Comparison of ENCODE assay signal across 9 cellular contexts in the genomic region with DNA sequence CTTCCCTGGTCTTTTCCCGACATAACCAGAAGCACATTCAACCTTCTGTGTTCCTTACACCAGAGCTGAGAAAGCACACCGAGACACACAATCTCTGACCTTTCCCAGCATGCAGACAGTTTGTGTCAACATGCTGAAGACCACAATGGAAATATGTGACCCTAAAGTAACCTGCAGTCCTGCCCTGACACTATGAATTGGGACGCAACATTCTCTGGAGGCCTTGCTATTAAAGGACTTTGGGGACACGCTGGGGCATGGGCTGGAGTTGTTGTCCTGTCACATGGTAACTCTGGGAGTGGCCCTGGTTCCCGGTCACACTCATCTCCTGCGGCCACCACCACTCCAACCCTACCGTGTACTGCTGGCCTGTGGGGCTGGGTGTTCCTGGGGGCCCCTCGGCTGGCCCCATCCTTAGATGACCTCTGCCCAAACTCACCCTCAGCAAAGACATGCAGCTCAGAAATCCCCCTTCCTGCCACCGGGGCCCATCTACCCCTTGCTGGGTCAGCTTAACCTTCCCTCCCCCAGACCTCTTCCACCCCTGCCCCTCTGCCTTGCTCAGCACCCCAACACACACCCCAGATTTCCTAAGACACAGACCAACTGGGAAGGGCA. TPM values are rescaled to one million over a fixed set of nuclear protein-coding genes. Genes with fewer than 3 reads are reported as not detected.
A peak's percentile ranks its signal among the peaks of the same experiment; 100 is the strongest.
DNase-seq lines count a peak whose midpoint lies in the region; ATAC-seq and TF ChIP-seq lines count a peak whose summit lies in the region.
"Not testable (repeated sequence)": the region's sequence is repeated elsewhere in the genome, so short reads cannot be mapped to it uniquely, and the experiment has no call there.
"Had no signal": no experiment of that assay in that cellular context is flagged by ENCODE, and none has a peak within 500 bp of the region (broad histone marks: within the 10 kb centered on the region; RNA-seq: fewer than 3 reads in every experiment).

No MANE protein-coding gene starts in this region.

- not testable (repeated sequence) for H3K4me2 ChIP-seq in neural progenitor cell

- not testable (repeated sequence) for H3K36me3 ChIP-seq in neural progenitor cell

- not testable (repeated sequence) for H3K4me3 Mint-ChIP-seq in WTC11; activated naive CD4-positive, alpha-beta T cell treated with anti-CD3 and anti-CD28 coated beads, Interleukin-2, amount 50 U/mL, for 24 hours; brain; glutamatergic neuron (ENCODE audit: unreplicated experiment)
- H3K4me3 Mint-ChIP-seq in neural progenitor cell = peak overlapping the region; percentile 21

- peaks cover 19% of the 10 kb centered on the region for H3K4me1 ChIP-seq in neural progenitor cell

- peaks cover 21% of the 10 kb centered on the region for H3F3A ChIP-seq in neural progenitor cell (ENCODE audit: low read depth)

- CTCF ChIA-PET in WTC11 (lab: Charles Lee) = not testable (repeated sequence)

- DNase-seq in EH (ENCODE audit: low read depth) = peak; percentile 23
- DNase-seq in WTC11 (ENCODE audit: low spot score); glutamatergic neuron; neural progenitor cell (ENCODE audit: low spot score): not testable (repeated sequence)
- peak; percentile 26 for DNase-seq in left kidney (ENCODE audit: low read depth, low spot score)
- DNase-seq in smooth muscle cell of the brain vasculature (ENCODE audit: low read depth, low spot score) = peak; percentile 10

- H3K4me1 Mint-ChIP-seq in WTC11 = peaks cover 57% of the 10 kb centered on the region
- peaks cover 22% of the 10 kb centered on the region for H3K4me1 Mint-ChIP-seq in activated naive CD4-positive, alpha-beta T cell treated with anti-CD3 and anti-CD28 coated beads, Interleukin-2, amount 50 U/mL, for 24 hours
- peaks cover 54% of the 10 kb centered on the region for H3K4me1 Mint-ChIP-seq in brain
- H3K4me1 Mint-ChIP-seq in glutamatergic neuron (ENCODE audit: low read depth, unreplicated experiment) = peaks cover 20% of the 10 kb centered on the region
- peaks cover 38% of the 10 kb centered on the region for H3K4me1 Mint-ChIP-seq in neural progenitor cell

- peak overlapping the region; percentile 98 for H3K27ac Mint-ChIP-seq in WTC11
- peak overlapping the region; percentile 46 for H3K27ac Mint-ChIP-seq in activated naive CD4-positive, alpha-beta T cell treated with anti-CD3 and anti-CD28 coated beads, Interleukin-2, amount 50 U/mL, for 24 hours
- peak overlapping the region in 4 of 5 experiments; percentile 68 to 89 (median 72) for H3K27ac Mint-ChIP-seq in brain
- H3K27ac Mint-ChIP-seq in glutamatergic neuron (ENCODE audit: unreplicated experiment) = peak overlapping the region; percentile 12
- peak overlapping the region; percentile 85 for H3K27ac Mint-ChIP-seq in neural progenitor cell

- ATAC-seq in WTC11 = not testable (repeated sequence)

- H3K27ac ChIP-seq in neural progenitor cell = not testable (repeated sequence)

- not testable (repeated sequence) for H2AFZ ChIP-seq in neural progenitor cell (replicated peaks)

- H3K27me3 Mint-ChIP-seq in WTC11 (ENCODE audit: low read depth); activated naive CD4-positive, alpha-beta T cell treated with anti-CD3 and anti-CD28 coated beads, Interleukin-2, amount 50 U/mL, for 24 hours; brain; glutamatergic neuron (ENCODE audit: unreplicated experiment); neural progenitor cell (ENCODE audit: insufficient read depth, low read depth): not testable (repeated sequence)

- POLR2A ChIA-PET in WTC11 (lab: Charles Lee) = not testable (repeated sequence)

- H3K36me3 Mint-ChIP-seq in WTC11; activated naive CD4-positive, alpha-beta T cell treated with anti-CD3 and anti-CD28 coated beads, Interleukin-2, amount 50 U/mL, for 24 hours; glutamatergic neuron (ENCODE audit: unreplicated experiment); neural progenitor cell: not testable (repeated sequence)
- H3K36me3 Mint-ChIP-seq in brain = peaks cover 18% of the 10 kb centered on the region

- H4K20me1 ChIP-seq in neural progenitor cell (ENCODE audit: low read depth) = peaks cover 32% of the 10 kb centered on the region

- not testable (repeated sequence) for H3K4me3 ChIP-seq in neural progenitor cell

- H3K27me3 ChIP-seq in neural progenitor cell = not testable (repeated sequence)

- TF ChIP-seq CTCF in WTC11 (IDR thresholded peaks at IDR 0.05); brain (conservative IDR thresholded peaks at IDR 0.05); glutamatergic neuron (IDR thresholded peaks at IDR 0.05; ENCODE audit: partially characterized antibody, unreplicated experiment); neural progenitor cell (IDR thresholded peaks at IDR 0.05): not testable (repeated sequence)

- H3K9me3 Mint-ChIP-seq in WTC11; activated naive CD4-positive, alpha-beta T cell treated with anti-CD3 and anti-CD28 coated beads, Interleukin-2, amount 50 U/mL, for 24 hours; brain; glutamatergic neuron (ENCODE audit: unreplicated experiment); neural progenitor cell: not testable (repeated sequence)

- H3K79me2 ChIP-seq in neural progenitor cell (ENCODE audit: low read depth) = peaks cover 41% of the 10 kb centered on the region

- H3K9ac ChIP-seq in neural progenitor cell = not testable (repeated sequence)

- not testable (repeated sequence) for H3K9me3 ChIP-seq in neural progenitor cell (ENCODE audit: low read depth)

RNA-seq across cellular contexts. Expression of a gene that starts 25.3 kb away (rescaled TPM):
- 0.37 to 0.55 TPM in 2 of 3 replicates, not detected in the other for total RNA-seq in WTC11 (2021)
- polyA plus RNA-seq in brain (ENCODE audit: insufficient read depth, low read depth, low replicate concordance) = 0.22 TPM
- not detected for total RNA-seq in glutamatergic neuron (ENCODE audit: unreplicated experiment)
- total RNA-seq in neural progenitor cell (ENCODE audit: low replicate concordance) = not detected in 2 replicates
- total RNA-seq: M059J had no signal

Comparison
In these comparisons a context has a peak if more than half of its experiments do, and no peak if none do; other contexts are left out.
1. H3K27ac Mint-ChIP-seq: peak in every context shown above with its lines; median percentile 98 in WTC11; 85 in neural progenitor cell; 72 in brain; 46 in activated naive CD4-positive, alpha-beta T cell treated with anti-CD3 and anti-CD28 coated beads, Interleukin-2, amount 50 U/mL, for 24 hours; 12 in glutamatergic neuron.